Comparison of ENCODE assay signal across 23 cellular contexts in genomic region chr7:854118-854775, GRCh38. TPM values are rescaled to one million over a fixed set of nuclear protein-coding genes. Genes with fewer than 3 reads are reported as not detected.
DNase-seq lines count a peak whose midpoint lies in the region; ATAC-seq, FAIRE-seq and TF ChIP-seq lines count a peak whose summit lies in the region.
"Had no signal": no experiment of that assay in that cellular context is flagged by ENCODE, and none has a peak within 500 bp of the region (broad histone marks: within the 10 kb centered on the region; RNA-seq: fewer than 3 reads in every experiment).

No MANE protein-coding gene starts in this region.

- no peak for TF ChIP-seq EP300 in H1 (IDR thresholded peaks at IDR 0.05; ENCODE audit: borderline replicate concordance in 1 of 2, low read depth in 2 of 2, low read length in 2 of 2)

- H3K27ac ChIP-seq in H1 (ENCODE audit: low read depth, low read length): no peak overlapping the region
- H3K27ac ChIP-seq in kidney (ENCODE audit: low read depth in 2 of 2, low read length in 2 of 2): no peak overlapping the region
- H3K27ac ChIP-seq: A549; BLaER1 treated with 17β-estradiol and CSF1 and Interleukin-3, amounts not matched to agents 10 nM and 100 nM had no signal

- H2BK15ac ChIP-seq in H1 (ENCODE audit: low read length): no peak overlapping the region

- no peak overlapping the region for H2AFZ ChIP-seq in H1 (ENCODE audit: low read length)

- no peak overlapping the region for H2AK5ac ChIP-seq in H1 (ENCODE audit: low read depth, low read length)

- TF ChIP-seq RAD21 in H1 (IDR thresholded peaks at IDR 0.05 in 1 of 2, conservative IDR thresholded peaks at IDR 0.05 in 1 of 2; ENCODE audit: low read depth in 2 of 2, low read length in 2 of 2): no peak

- H3K4me1 Mint-ChIP-seq in nephron progenitor cell: no peaks in the 10 kb centered on the region
- H3K4me1 Mint-ChIP-seq: CD14-positive monocyte; CD8-positive, alpha-beta memory T cell had no signal

- H3K18ac ChIP-seq in H1 (ENCODE audit: extremely low read depth, low read length): no peak overlapping the region

- no peaks in the 10 kb centered on the region for H3K9me3 ChIP-seq in H1 (ENCODE audit: insufficient read depth in 2 of 2, low read depth in 1 of 2, low read length in 1 of 2)
- no peaks in the 10 kb centered on the region for H3K9me3 ChIP-seq in kidney (ENCODE audit: control insufficient read depth in 1 of 2, low read length in 2 of 2)
- H3K9me3 ChIP-seq: A549; BE2C; BLaER1 treated with 17β-estradiol and CSF1 and Interleukin-3, amounts not matched to agents 10 nM and 100 nM had no signal

- peaks cover 0 to 12% of the 10 kb centered on the region in 2 experiments; a peak in 1 of 4 replicates for H3K79me2 ChIP-seq in H1 (ENCODE audit: control insufficient read depth in 1 of 2, insufficient read depth in 2 of 2, low read length in 2 of 2)

- CTCF ChIA-PET in H1 (lab: Charles Lee; ENCODE audit: partially characterized antibody): interaction anchor here (1.0 to 1.7 kb wide), 5 partner anchors 10 to 85 kb away, joined by 3 to 5 read pairs (median 4); no protein-coding TSS in a partner anchor

- H3K36me3 Mint-ChIP-seq in nephron progenitor cell (ENCODE audit: low read depth): peaks cover 60% of the 10 kb centered on the region

- H3K4ac ChIP-seq in H1 (replicated peaks; ENCODE audit: insufficient read length, low read depth, low read length): no peak overlapping the region

- TF ChIP-seq POLR2A in H1 (IDR thresholded peaks at IDR 0.05; ENCODE audit: control extremely low read depth in 1 of 2, low read depth in 2 of 2, low read length in 2 of 2): no peak

- DNase-seq in HTR-8/SVneo (ENCODE audit: insufficient read length, low spot score) (no peak), H1 (ENCODE audit: low read depth in 1 of 2, low spot score in 2 of 2) (no peak), nephron progenitor cell (no peak), urothelium cell line (ENCODE audit: low spot score) (no peak), kidney (no peak), EL (no peak)
- DNase-seq: 8988T; ACHN; AML-193; BE2C; CD4-positive, alpha-beta T cell; CD8-positive, alpha-beta memory T cell; DND-41; GDM1; GOT3; H7; HCEC 1CT had no signal

- H4K8ac ChIP-seq in H1 (ENCODE audit: extremely low read depth, insufficient read depth, low read length): no peak overlapping the region

- peaks cover 19 to 64% (median 52%) of the 10 kb centered on the region in 4 experiments for H3K36me3 ChIP-seq in H1 (ENCODE audit: control insufficient read depth in 2 of 4, insufficient read depth in 4 of 4, low read length in 3 of 4)
- peaks cover 42 to 52% of the 10 kb centered on the region in 2 donors for H3K36me3 ChIP-seq in kidney (ENCODE audit: control insufficient read depth in 1 of 2, insufficient read depth in 2 of 2, low read length in 2 of 2)

- no peak overlapping the region for H2BK12ac ChIP-seq in H1 (ENCODE audit: low read depth, low read length)

- H3K27me3 Mint-ChIP-seq in nephron progenitor cell (ENCODE audit: low read depth, poor library complexity): no peaks in the 10 kb centered on the region
- H3K27me3 Mint-ChIP-seq: CD4-positive, alpha-beta T cell; CD8-positive, alpha-beta memory T cell had no signal

- H3K4me1 ChIP-seq in H1 (replicated peaks in 1 of 4; ENCODE audit: control insufficient read depth in 3 of 4, insufficient read depth in 4 of 4, low read length in 3 of 4): no peaks in the 10 kb centered on the region
- no peaks in the 10 kb centered on the region for H3K4me1 ChIP-seq in kidney (ENCODE audit: control insufficient read depth in 1 of 2, insufficient read depth in 1 of 2, low read depth in 1 of 2, low read length in 2 of 2)
- H3K4me1 ChIP-seq: A549; BE2C; BLaER1 treated with 17β-estradiol and CSF1 and Interleukin-3, amounts not matched to agents 10 nM and 100 nM had no signal

- H3K27ac Mint-ChIP-seq in nephron progenitor cell: peak overlapping the region; percentile 42
- H3K27ac Mint-ChIP-seq: CD4-positive, alpha-beta T cell; CD8-positive, alpha-beta memory T cell had no signal

- peak overlapping the region; percentile 59 for H3K56ac ChIP-seq in H1 (replicated peaks; ENCODE audit: insufficient read length, low read depth, low read length)

- no peaks in the 10 kb centered on the region for H3K27me3 ChIP-seq in H1 (replicated peaks in 1 of 4; ENCODE audit: control insufficient read depth in 3 of 4, extremely low read depth in 1 of 4, insufficient read depth in 3 of 4, low read length in 3 of 4)
- H3K27me3 ChIP-seq: BE2C; BLaER1 treated with 17β-estradiol and CSF1 and Interleukin-3, amounts not matched to agents 10 nM and 100 nM had no signal

- no peaks in the 10 kb centered on the region for H3K23me2 ChIP-seq in H1 (ENCODE audit: low read depth, low read length)

- peaks cover under 1% of the 10 kb centered on the region; the same call in 1 of the 2 replicates for H3K79me1 ChIP-seq in H1 (ENCODE audit: low read depth, low read length)

- H3K9me3 Mint-ChIP-seq in nephron progenitor cell: no peaks in the 10 kb centered on the region
- H3K9me3 Mint-ChIP-seq: CD14-positive monocyte; CD4-positive, alpha-beta T cell; CD8-positive, alpha-beta memory T cell had no signal

- no peak overlapping the region for H4K91ac ChIP-seq in H1 (replicated peaks; ENCODE audit: insufficient read length, low read length)

- H2BK5ac ChIP-seq in H1 (ENCODE audit: low read depth, low read length): no peak overlapping the region

- H2BK120ac ChIP-seq in H1 (replicated peaks; ENCODE audit: low read depth, low read length): no peak overlapping the region

- H3K4me2 ChIP-seq in H1 (ENCODE audit: insufficient read depth in 1 of 2, low read depth in 2 of 2, low read length in 2 of 2): no peak overlapping the region
- H3K4me2 ChIP-seq: A549; BLaER1 treated with 17β-estradiol and CSF1 and Interleukin-3, amounts not matched to agents 10 nM and 100 nM had no signal

- no peak for TF ChIP-seq CTCF in H1 (IDR thresholded peaks at IDR 0.05; ENCODE audit: control extremely low read depth in 1 of 3, insufficient read depth in 1 of 3, low read depth in 1 of 3, low read length in 3 of 3)
- no peak for TF ChIP-seq CTCF in nephron progenitor cell (IDR thresholded peaks at IDR 0.05)
- no peak for TF ChIP-seq CTCF in kidney (IDR thresholded peaks at IDR 0.05; ENCODE audit: borderline replicate concordance, extremely low read depth, insufficient read depth)

- no peak for ATAC-seq in GM19455 (IDR thresholded peaks at IDR 0.05; ENCODE audit: unreplicated experiment)
- ATAC-seq: A549, GM12878 had no signal

- H3K4me3 ChIP-seq in H1 (ENCODE audit: extremely low read depth in 1 of 4, insufficient read depth in 2 of 4, low read depth in 3 of 4, low read length in 4 of 4) (no peak overlapping the region), kidney (ENCODE audit: low read length in 2 of 2) (no peak overlapping the region)
- H3K4me3 ChIP-seq: A549; BLaER1 treated with 17β-estradiol and CSF1 and Interleukin-3, amounts not matched to agents 10 nM and 100 nM; GM12878 had no signal

- POLR2A ChIA-PET in H1 (lab: Charles Lee; ENCODE audit: partially characterized antibody): interaction anchor here (1.4 kb wide), 1 partner anchor 13 kb away, joined by 3 read pairs; no protein-coding TSS in a partner anchor

- peaks cover 3 to 30% of the 10 kb centered on the region in 2 experiments for H4K20me1 ChIP-seq in H1 (replicated peaks in 1 of 2; ENCODE audit: control insufficient read depth in 1 of 2, insufficient read depth in 2 of 2, low read length in 2 of 2)

- no peak overlapping the region; a peak in 1 of 7 replicates for H3K9ac ChIP-seq in H1 (replicated peaks in 1 of 4; ENCODE audit: extremely low read depth in 1 of 4, low read depth in 3 of 4, low read length in 3 of 4)
- no peak overlapping the region for H3K9ac ChIP-seq in kidney (ENCODE audit: low read length in 2 of 2)
- H3K9ac ChIP-seq: BLaER1 treated with 17β-estradiol and CSF1 and Interleukin-3, amounts not matched to agents 10 nM and 100 nM had no signal

- FAIRE-seq in HTR-8/SVneo (lab: Jason Lieb, UNC) (peak; percentile 66), H1 (lab: Jason Lieb, UNC) (no peak), urothelium cell line (lab: Jason Lieb, UNC) (peak; percentile 78), kidney (lab: Jason Lieb, UNC) (no peak)
- FAIRE-seq: A549, GM12878, GM19239 had no signal

- no peak overlapping the region for H3K4me3 Mint-ChIP-seq in nephron progenitor cell
- H3K4me3 Mint-ChIP-seq: CD14-positive monocyte; CD4-positive, alpha-beta T cell; CD8-positive, alpha-beta memory T cell had no signal

- H2BK20ac ChIP-seq in H1 (ENCODE audit: low read length): no peak overlapping the region

- intact Hi-C loops in kidney (cut with DNase I): no loop called here

- no peak overlapping the region for H4K5ac ChIP-seq in H1 (ENCODE audit: insufficient read length, low read depth, low read length)

- H3K14ac ChIP-seq in H1 (ENCODE audit: insufficient read length): no peak overlapping the region

- WGBS in H1 (ENCODE audit: extremely low coverage in 1 of 2, insufficient coverage in 1 of 2, insufficient read length in 1 of 2, insufficient replicate concordance in 2 of 2, low coverage in 1 of 2, low lambda C conversion rate in 2 of 2, missing lambda C conversion rate in 1 of 2), 2 experiments: 96% methylated on average over 32 of the region's 32 CpGs; no CpG with 5 or more reads in 1 of the 2 experiments

- H3K23ac ChIP-seq in H1 (ENCODE audit: insufficient read length): no peak overlapping the region

TF ChIP-seq in H1, 55 proteins besides CTCF, POLR2A, EP300 and RAD21 (continues in another document):
- no peak for TF ChIP-seq CHD1 (IDR thresholded peaks at IDR 0.05; ENCODE audit: low read depth, low read length)

RNA-seq across cellular contexts. Expression of gene SUN1, which starts 22.0 kb away (rescaled TPM):
- 105 and 108 TPM in 2 replicates for total RNA-seq in H1 (2021; fragmentation: NEBNext Ultra II Directional; extraction: Animal tissue kit (Norgen Biotek cat#: 25700))
- polyA plus RNA-seq in H1 (2011; rRNA removed) (158 and 324 TPM in 2 replicates), kidney (ENCODE audit: insufficient read depth, low read depth, low replicate concordance) (40.4 TPM)
- polyA plus RNA-seq in H1 (2011; cell fraction: cytosol; rRNA removed): 235 TPM
- 512 TPM for polyA plus RNA-seq in H1 (2011; cell fraction: nucleus; rRNA removed)
- 69.8 to 110 TPM (median 95.7 TPM) in 4 replicates for polyA plus RNA-seq in H1 (2012, experiment 1 of 2)
- 31.4 TPM for polyA plus RNA-seq in H1 (2012, experiment 2 of 2)
- 110 TPM for polyA plus RNA-seq in H1 (2013, experiment 1 of 2)
- 106 TPM for polyA plus RNA-seq in H1 (2013, experiment 2 of 2)
- 149 and 180 TPM in 2 replicates for polyA minus RNA-seq in H1 (2011; rRNA and poly(A)+ RNA removed)
- 83.6 TPM for polyA minus RNA-seq in H1 (2011; cell fraction: cytosol; rRNA and poly(A)+ RNA removed)
- polyA minus RNA-seq in H1 (2011; cell fraction: nucleus; rRNA and poly(A)+ RNA removed): 211 TPM
- 168 TPM for total RNA-seq in kidney

RNA-seq across cellular contexts. Expression of gene GET4, which starts 22.1 kb away (rescaled TPM):
- total RNA-seq in H1 (2021; fragmentation: NEBNext Ultra II Directional; extraction: Animal tissue kit (Norgen Biotek cat#: 25700)): 52.1 and 56.7 TPM in 2 replicates
- polyA plus RNA-seq in H1 (2011; rRNA removed) (74.1 and 95.0 TPM in 2 replicates), kidney (ENCODE audit: insufficient read depth, low read depth, low replicate concordance) (80.8 TPM)
- polyA plus RNA-seq in H1 (2011; cell fraction: cytosol; rRNA removed): 73.5 TPM
- 137 TPM for polyA plus RNA-seq in H1 (2011; cell fraction: nucleus; rRNA removed)
- 42.9 to 72.1 TPM (median 69.9 TPM) in 4 replicates for polyA plus RNA-seq in H1 (2012, experiment 1 of 2)
- polyA plus RNA-seq in H1 (2012, experiment 2 of 2): 52.9 TPM
- polyA plus RNA-seq in H1 (2013, experiment 1 of 2): 40.9 TPM
- polyA plus RNA-seq in H1 (2013, experiment 2 of 2): 40.1 TPM
- 17.7 and 19.3 TPM in 2 replicates for polyA minus RNA-seq in H1 (2011; rRNA and poly(A)+ RNA removed)
- polyA minus RNA-seq in H1 (2011; cell fraction: cytosol; rRNA and poly(A)+ RNA removed): 28.7 TPM
- 22.5 TPM for polyA minus RNA-seq in H1 (2011; cell fraction: nucleus; rRNA and poly(A)+ RNA removed)
- total RNA-seq in kidney: 44.8 TPM
